In the genomic region with DNA sequence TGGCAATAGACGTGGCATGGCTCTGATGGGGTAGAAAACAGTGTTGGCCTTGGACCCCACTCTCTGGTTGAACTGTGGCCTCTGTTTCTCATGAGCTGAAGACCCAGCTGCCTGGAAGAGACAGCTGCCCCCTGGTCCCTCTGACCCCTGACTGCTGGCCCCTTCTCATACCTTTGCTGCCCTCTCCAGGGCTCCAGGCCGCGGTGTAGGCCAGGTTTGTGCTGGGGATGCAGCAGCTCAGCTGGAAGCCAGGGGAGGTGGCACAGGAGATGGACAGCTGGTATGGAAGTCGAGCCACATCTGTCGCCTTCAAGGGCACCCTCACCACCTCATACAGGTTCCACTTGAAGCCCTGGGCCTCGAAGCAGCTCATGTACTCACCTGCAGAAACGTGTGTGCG, we compare ENCODE assay signal across 24 cellular contexts. TPM values are rescaled to one million over a fixed set of nuclear protein-coding genes. Genes with fewer than 3 reads are reported as not detected.
DNase-seq lines count a peak whose midpoint lies in the region; ATAC-seq and TF ChIP-seq lines count a peak whose summit lies in the region.
"Had no signal": no experiment of that assay in that cellular context is flagged by ENCODE, and none has a peak within 500 bp of the region (broad histone marks: within the 10 kb centered on the region; RNA-seq: fewer than 3 reads in every experiment).

No MANE protein-coding gene starts in this region.

- no peak overlapping the region for H2AFZ ChIP-seq in neural progenitor cell (replicated peaks)

- no peak overlapping the region for H3K9ac ChIP-seq in neural progenitor cell

- peaks cover 2% of the 10 kb centered on the region for H3K36me3 Mint-ChIP-seq in neural progenitor cell
- H3K36me3 Mint-ChIP-seq: activated naive CD8-positive, alpha-beta T cell treated with anti-CD3 and anti-CD28 coated beads for 36 hours had no signal

- no peaks in the 10 kb centered on the region for H3K27me3 ChIP-seq in neural progenitor cell
- H3K27me3 ChIP-seq: ascending aorta, heart left ventricle, ovary, testis, vagina had no signal

- peak; percentile 18 for TF ChIP-seq CTCF in GM10266 (IDR thresholded peaks at IDR 0.05; ENCODE audit: control insufficient read depth, insufficient read depth, low read depth, missing control alignments)
- TF ChIP-seq CTCF in neural progenitor cell (IDR thresholded peaks at IDR 0.05), result peak; percentile 45

- H3K27me3 Mint-ChIP-seq in neural progenitor cell (ENCODE audit: insufficient read depth, low read depth), result peaks cover 2% of the 10 kb centered on the region
- H3K27me3 Mint-ChIP-seq: activated naive CD8-positive, alpha-beta T cell treated with anti-CD3 and anti-CD28 coated beads for 36 hours; naive thymus-derived CD8-positive, alpha-beta T cell; stimulated activated naive B cell treated with anti-CD40 and anti-IgM and Interleukin-4, amounts not matched to agents 10 μg/mL and 1 μg/mL and 100 μg/mL, for 72 hours had no signal

- no peak for ATAC-seq in Right ventricle myocardium inferior
- no peak for ATAC-seq in GM21515 (IDR thresholded peaks at IDR 0.05; ENCODE audit: unreplicated experiment)
- ATAC-seq: left colon; naive thymus-derived CD8-positive, alpha-beta T cell; right cardiac atrium; stimulated activated naive B cell treated with anti-CD40 and anti-IgM and Interleukin-4, amounts not matched to agents 10 μg/mL and 1 μg/mL and 100 μg/mL, for 72 hours had no signal

- H3K9me3 Mint-ChIP-seq in neural progenitor cell, result no peaks in the 10 kb centered on the region
- H3K9me3 Mint-ChIP-seq: activated naive CD8-positive, alpha-beta T cell treated with anti-CD3 and anti-CD28 coated beads for 36 hours; naive thymus-derived CD8-positive, alpha-beta T cell; stimulated activated naive B cell treated with anti-CD40 and anti-IgM and Interleukin-4, amounts not matched to agents 10 μg/mL and 1 μg/mL and 100 μg/mL, for 72 hours had no signal

- peaks cover 9% of the 10 kb centered on the region for H3K4me1 ChIP-seq in neural progenitor cell
- H3K4me1 ChIP-seq: ascending aorta, heart left ventricle, testis, vagina had no signal

- H3K79me2 ChIP-seq in neural progenitor cell (ENCODE audit: low read depth), result no peaks in the 10 kb centered on the region

- peak; percentile 44; the same call in 1 of the 2 replicates for TF ChIP-seq RAD21 in Ishikawa (IDR thresholded peaks at IDR 0.05; ENCODE audit: low read depth)

- no peaks in the 10 kb centered on the region for H3K36me3 ChIP-seq in neural progenitor cell
- H3K36me3 ChIP-seq: ascending aorta, heart left ventricle, ovary, vagina had no signal

- no peaks in the 10 kb centered on the region for H3K9me3 ChIP-seq in neural progenitor cell (ENCODE audit: low read depth)
- H3K9me3 ChIP-seq: ascending aorta, heart left ventricle, ovary, testis, vagina had no signal

- no peak overlapping the region for H3K27ac ChIP-seq in neural progenitor cell
- H3K27ac ChIP-seq: ascending aorta, heart left ventricle, ovary, testis, vagina had no signal

- no peak overlapping the region for H3K4me3 ChIP-seq in neural progenitor cell
- H3K4me3 ChIP-seq: ascending aorta, heart left ventricle, ovary, testis, vagina had no signal

- H4K20me1 ChIP-seq in neural progenitor cell (ENCODE audit: low read depth), result no peaks in the 10 kb centered on the region

- intact Hi-C loops in cardiac septum (cut with DNase I) (no loop called here), Right ventricle myocardium inferior (cut with DNase I) (no loop called here)

- no peaks in the 10 kb centered on the region for H3F3A ChIP-seq in neural progenitor cell (ENCODE audit: low read depth)

- no peak overlapping the region for H3K4me3 Mint-ChIP-seq in neural progenitor cell
- H3K4me3 Mint-ChIP-seq: activated naive CD8-positive, alpha-beta T cell treated with anti-CD3 and anti-CD28 coated beads for 36 hours; naive thymus-derived CD8-positive, alpha-beta T cell; stimulated activated naive B cell treated with anti-CD40 and anti-IgM and Interleukin-4, amounts not matched to agents 10 μg/mL and 1 μg/mL and 100 μg/mL, for 72 hours had no signal

- no peak overlapping the region for H3K27ac Mint-ChIP-seq in neural progenitor cell
- H3K27ac Mint-ChIP-seq: activated naive CD8-positive, alpha-beta T cell treated with anti-CD3 and anti-CD28 coated beads for 36 hours; stimulated activated naive B cell treated with anti-CD40 and anti-IgM and Interleukin-4, amounts not matched to agents 10 μg/mL and 1 μg/mL and 100 μg/mL, for 72 hours had no signal

- no peak for TF ChIP-seq EP300 in Ishikawa (IDR thresholded peaks at IDR 0.05; ENCODE audit: borderline replicate concordance)

- DNase-seq in GM10266 (ENCODE audit: extremely low spot score) (no peak), ecto neural progenitor cell (ENCODE audit: low spot score) (peak; percentile 58), neural progenitor cell (ENCODE audit: low spot score) (peak; percentile 48), cardiac septum (ENCODE audit: low spot score) (no peak), Right ventricle myocardium inferior (ENCODE audit: missing footprints) (no peak)
- DNase-seq: activated naive CD8-positive, alpha-beta T cell treated with anti-CD3 and anti-CD28 coated beads for 36 hours; heart left ventricle; left colon; naive thymus-derived CD8-positive, alpha-beta T cell; NCI-H2029; NCI-H226; NCI-H774; ovary; right cardiac atrium; SHP77; stimulated activated CD4-positive, alpha-beta T cell treated with anti-CD3 and anti-CD28 coated beads, Interleukin-4, amount 100 ng/mL, for 24 hours; stimulated activated naive B cell treated with anti-CD40 and anti-IgM and Interleukin-4, amounts not matched to agents 10 μg/mL and 1 μg/mL and 100 μg/mL, for 72 hours; T-helper 9 cell; testis had no signal

- peaks cover 10% of the 10 kb centered on the region for H3K4me1 Mint-ChIP-seq in neural progenitor cell
- H3K4me1 Mint-ChIP-seq: stimulated activated naive B cell treated with anti-CD40 and anti-IgM and Interleukin-4, amounts not matched to agents 10 μg/mL and 1 μg/mL and 100 μg/mL, for 72 hours had no signal

- H3K4me2 ChIP-seq in neural progenitor cell, result no peak overlapping the region

TF ChIP-seq in Ishikawa, 13 proteins besides CTCF, POLR2A, EP300 and RAD21:
- TF ChIP-seq TCF12 (IDR thresholded peaks at IDR 0.05; ENCODE audit: low read depth) (no peak), YY1 (IDR thresholded peaks at IDR 0.05; ENCODE audit: low read depth) (no peak), CEBPB (IDR thresholded peaks at IDR 0.05) (no peak), NFIC (IDR thresholded peaks at IDR 0.05) (no peak), ZBTB7A (IDR thresholded peaks at IDR 0.05; ENCODE audit: low read depth) (no peak), EGR1 (IDR thresholded peaks at IDR 0.05) (no peak), TAF1 (IDR thresholded peaks at IDR 0.05; ENCODE audit: low read depth) (no peak), CREB1 (IDR thresholded peaks at IDR 0.05; ENCODE audit: low read depth) (no peak)
- TF ChIP-seq, protein P1, sequence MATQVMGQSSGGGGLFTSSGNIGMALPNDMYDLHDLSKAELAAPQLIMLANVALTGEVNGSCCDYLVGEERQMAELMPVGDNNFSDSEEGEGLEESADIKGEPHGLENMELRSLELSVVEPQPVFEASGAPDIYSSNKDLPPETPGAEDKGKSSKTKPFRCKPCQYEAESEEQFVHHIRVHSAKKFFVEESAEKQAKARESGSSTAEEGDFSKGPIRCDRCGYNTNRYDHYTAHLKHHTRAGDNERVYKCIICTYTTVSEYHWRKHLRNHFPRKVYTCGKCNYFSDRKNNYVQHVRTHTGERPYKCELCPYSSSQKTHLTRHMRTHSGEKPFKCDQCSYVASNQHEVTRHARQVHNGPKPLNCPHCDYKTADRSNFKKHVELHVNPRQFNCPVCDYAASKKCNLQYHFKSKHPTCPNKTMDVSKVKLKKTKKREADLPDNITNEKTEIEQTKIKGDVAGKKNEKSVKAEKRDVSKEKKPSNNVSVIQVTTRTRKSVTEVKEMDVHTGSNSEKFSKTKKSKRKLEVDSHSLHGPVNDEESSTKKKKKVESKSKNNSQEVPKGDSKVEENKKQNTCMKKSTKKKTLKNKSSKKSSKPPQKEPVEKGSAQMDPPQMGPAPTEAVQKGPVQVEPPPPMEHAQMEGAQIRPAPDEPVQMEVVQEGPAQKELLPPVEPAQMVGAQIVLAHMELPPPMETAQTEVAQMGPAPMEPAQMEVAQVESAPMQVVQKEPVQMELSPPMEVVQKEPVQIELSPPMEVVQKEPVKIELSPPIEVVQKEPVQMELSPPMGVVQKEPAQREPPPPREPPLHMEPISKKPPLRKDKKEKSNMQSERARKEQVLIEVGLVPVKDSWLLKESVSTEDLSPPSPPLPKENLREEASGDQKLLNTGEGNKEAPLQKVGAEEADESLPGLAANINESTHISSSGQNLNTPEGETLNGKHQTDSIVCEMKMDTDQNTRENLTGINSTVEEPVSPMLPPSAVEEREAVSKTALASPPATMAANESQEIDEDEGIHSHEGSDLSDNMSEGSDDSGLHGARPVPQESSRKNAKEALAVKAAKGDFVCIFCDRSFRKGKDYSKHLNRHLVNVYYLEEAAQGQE (IDR thresholded peaks at IDR 0.05; ENCODE audit: low read depth), result no peak
- TF ChIP-seq, protein P2, sequence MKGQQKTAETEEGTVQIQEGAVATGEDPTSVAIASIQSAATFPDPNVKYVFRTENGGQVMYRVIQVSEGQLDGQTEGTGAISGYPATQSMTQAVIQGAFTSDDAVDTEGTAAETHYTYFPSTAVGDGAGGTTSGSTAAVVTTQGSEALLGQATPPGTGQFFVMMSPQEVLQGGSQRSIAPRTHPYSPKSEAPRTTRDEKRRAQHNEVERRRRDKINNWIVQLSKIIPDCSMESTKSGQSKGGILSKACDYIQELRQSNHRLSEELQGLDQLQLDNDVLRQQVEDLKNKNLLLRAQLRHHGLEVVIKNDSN (IDR thresholded peaks at IDR 0.05), result no peak
TF ChIP-seq in Ishikawa: peak in this region for 0.

RNA-seq across cellular contexts. Expression of a gene that starts 31.7 kb away (rescaled TPM):
- total RNA-seq in neural progenitor cell (ENCODE audit: low replicate concordance) (32.1 and 51.8 TPM in 2 replicates), cardiac septum (14.5 TPM), Right ventricle myocardium inferior (14.3 TPM)

RNA-seq across cellular contexts. Expression of a gene that starts 32.3 kb away (rescaled TPM):
- total RNA-seq in neural progenitor cell (ENCODE audit: low replicate concordance) (0.04 and 0.06 TPM in 2 replicates), cardiac septum (0.51 TPM), Right ventricle myocardium inferior (0.16 TPM)
- total RNA-seq: ascending aorta, H4 had no signal

Comparison
In these comparisons a context has a peak if more than half of its experiments do, and no peak if none do; other contexts are left out.
1. DNase-seq: peak in ecto neural progenitor cell (single experiment) and neural progenitor cell (single experiment); none in GM10266 (single experiment), cardiac septum (single experiment) and Right ventricle myocardium inferior (single experiment).